In genomic region chr14:73246387-73247150, GRCh38 we compare ENCODE assay signal across 8 cellular contexts. TPM values are rescaled to one million over a fixed set of nuclear protein-coding genes. Genes with fewer than 3 reads are reported as not detected.
DNase-seq lines count a peak whose midpoint lies in the region; ATAC-seq and TF ChIP-seq lines count a peak whose summit lies in the region.

No MANE protein-coding gene starts in this region.

- H3K36me3 Mint-ChIP-seq in activated naive CD8-positive, alpha-beta T cell treated with anti-CD3 and anti-CD28 coated beads, Interleukin-2, amount 50 U/mL, for 24 hours (ENCODE audit: low read depth): no peaks in the 10 kb centered on the region

- WGBS in urinary bladder: 72% methylated on average over 18 of the region's 18 CpGs

- TF ChIP-seq CTCF in cardiac muscle cell (IDR thresholded peaks at IDR 0.05; ENCODE audit: low read depth, low read length) (no peak), kidney epithelial cell (IDR thresholded peaks at IDR 0.05; ENCODE audit: insufficient read depth, low read length, poor library complexity, severe bottlenecking) (no peak)

- ATAC-seq in left cardiac atrium: no peak
- ATAC-seq in activated naive CD8-positive, alpha-beta T cell treated with anti-CD3 and anti-CD28 coated beads, Interleukin-2, amount 50 U/mL, for 24 hours: no peak
- ATAC-seq in activated CD4-positive, CD25-positive, alpha-beta regulatory T cell treated with anti-CD3 and anti-CD28 coated beads, Interleukin-2, amount 50 U/mL, for 24 hours: no peak

- no peaks in the 10 kb centered on the region for H3K4me1 ChIP-seq in cardiac muscle cell (ENCODE audit: low read depth)
- no peaks in the 10 kb centered on the region for H3K4me1 ChIP-seq in urinary bladder (ENCODE audit: insufficient read depth)

- no peak overlapping the region for H3K27ac Mint-ChIP-seq in activated naive CD8-positive, alpha-beta T cell treated with anti-CD3 and anti-CD28 coated beads, Interleukin-2, amount 50 U/mL, for 24 hours

- intact Hi-C loops in left cardiac atrium (cut with DNase I): no loop called here

- no peaks in the 10 kb centered on the region for H3K9me3 ChIP-seq in cardiac muscle cell (ENCODE audit: low read depth)

- peak overlapping the region; percentile 73 for H3K4me3 Mint-ChIP-seq in activated naive CD8-positive, alpha-beta T cell treated with anti-CD3 and anti-CD28 coated beads, Interleukin-2, amount 50 U/mL, for 24 hours

- peak overlapping the region; percentile 26 for H3K4me3 ChIP-seq in cardiac muscle cell
- H3K4me3 ChIP-seq in kidney epithelial cell (ENCODE audit: low read depth, low read length): peak overlapping the region; percentile 43
- peak overlapping the region; percentile 53 for H3K4me3 ChIP-seq in urinary bladder (ENCODE audit: low read depth, low read length)

- H3K27ac ChIP-seq in cardiac muscle cell (no peak overlapping the region), urinary bladder (ENCODE audit: low read depth) (no peak overlapping the region)

- DNase-seq in cardiac muscle cell (ENCODE audit: low read depth in 1 of 2, low spot score in 1 of 2): no peak
- DNase-seq in left cardiac atrium: no peak
- no peak for DNase-seq in activated naive CD8-positive, alpha-beta T cell treated with anti-CD3 and anti-CD28 coated beads, Interleukin-2, amount 50 U/mL, for 24 hours
- DNase-seq in kidney epithelial cell (ENCODE audit: low read depth): no peak
- DNase-seq in MV-4-11 (lab: John Stamatoyannopoulos, UW): no peak
- DNase-seq in NOMO-1 (lab: John Stamatoyannopoulos, UW; ENCODE audit: unreplicated experiment in 2 of 2): no peak

- peaks cover 21% of the 10 kb centered on the region for H3K4me1 Mint-ChIP-seq in activated naive CD8-positive, alpha-beta T cell treated with anti-CD3 and anti-CD28 coated beads, Interleukin-2, amount 50 U/mL, for 24 hours

- H3K27me3 ChIP-seq in cardiac muscle cell (peaks cover 47% of the 10 kb centered on the region), kidney epithelial cell (ENCODE audit: control insufficient read depth, insufficient read depth, low read length) (no peaks in the 10 kb centered on the region)

- H3K9me3 Mint-ChIP-seq in activated naive CD8-positive, alpha-beta T cell treated with anti-CD3 and anti-CD28 coated beads, Interleukin-2, amount 50 U/mL, for 24 hours: no peaks in the 10 kb centered on the region

- H3K27me3 Mint-ChIP-seq in activated naive CD8-positive, alpha-beta T cell treated with anti-CD3 and anti-CD28 coated beads, Interleukin-2, amount 50 U/mL, for 24 hours: peaks cover 45% of the 10 kb centered on the region

- H3K36me3 ChIP-seq in cardiac muscle cell (no peaks in the 10 kb centered on the region), kidney epithelial cell (ENCODE audit: control insufficient read depth, insufficient read depth, low read length) (no peaks in the 10 kb centered on the region), urinary bladder (ENCODE audit: insufficient read depth) (no peaks in the 10 kb centered on the region)

RNA-seq across cellular contexts. Expression of gene PAPLN, which starts 9.3 kb away (rescaled TPM):
- total RNA-seq in cardiac muscle cell: 1.2 and 4.2 TPM in 2 replicates
- 1.7 and 2.9 TPM in 2 replicates for polyA plus RNA-seq in cardiac muscle cell
- 1 to 10 TPM; 3.1 to 7.5 TPM for total RNA-seq in left cardiac atrium
- 23.3 and 31.9 TPM in 2 replicates for total RNA-seq in kidney epithelial cell
- 4.8 TPM for total RNA-seq in urinary bladder
- polyA plus RNA-seq in urinary bladder: 5.6 TPM
